In the genomic region with DNA sequence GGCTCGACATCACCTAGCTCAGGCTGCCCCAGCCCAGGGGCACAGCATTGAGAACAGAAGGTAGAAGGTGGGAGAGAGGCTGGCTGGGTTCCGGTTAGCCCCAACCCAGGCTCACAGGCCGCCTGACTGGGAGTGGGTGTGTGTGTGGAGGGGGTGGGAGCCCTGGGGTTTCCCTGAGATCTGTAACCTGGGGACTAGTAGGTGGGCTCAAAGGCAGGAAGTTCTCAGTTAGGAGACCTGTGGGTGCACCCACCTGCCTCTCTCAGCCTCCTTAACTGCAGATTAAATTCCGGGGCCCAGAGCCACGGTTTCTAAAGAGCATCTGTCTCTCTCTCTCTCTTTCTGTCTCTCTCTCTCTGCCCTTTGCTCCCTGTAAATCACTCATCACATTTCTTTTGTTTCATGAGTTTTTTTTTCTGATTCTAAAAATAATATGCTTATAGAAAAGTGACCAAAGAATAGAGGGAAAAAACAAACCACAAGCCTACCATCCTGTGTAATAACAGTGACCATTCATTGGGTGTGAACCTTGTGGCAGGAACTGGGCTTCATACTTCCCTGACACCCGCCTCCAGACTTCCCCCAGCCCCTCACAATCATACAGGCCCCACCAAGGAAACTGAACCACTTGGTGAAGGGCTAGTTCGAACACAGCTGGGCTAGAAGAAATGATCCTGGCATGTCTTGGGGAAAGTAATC, we compare ENCODE assay signal across 8 cellular contexts.
DNase-seq lines count a peak whose midpoint lies in the region; ATAC-seq and TF ChIP-seq lines count a peak whose summit lies in the region.

No MANE protein-coding gene starts in this region.

- H3K4me3 ChIP-seq in GM06990 (replicated peaks; ENCODE audit: low read depth, low read length), result no peak overlapping the region
- no peak overlapping the region for H3K4me3 ChIP-seq in H7 (ENCODE audit: insufficient read depth, low read depth, low read length)
- no peak overlapping the region for H3K4me3 ChIP-seq in lower leg skin (ENCODE audit: low read depth, poor library complexity, severe bottlenecking)

- DNase-seq in GM06990 (ENCODE audit: extremely low read depth, insufficient read length), result peak; percentile 80
- peak; percentile 94 to 95 for DNase-seq in dermis microvascular lymphatic vessel endothelial cell (ENCODE audit: low read depth in 2 of 2)
- no peak for DNase-seq in H7
- no peak for DNase-seq in NCI-H446 (lab: John Stamatoyannopoulos, UW)
- no peak for DNase-seq in germinal center (ENCODE audit: low spot score)
- no peak for DNase-seq in lower leg skin (ENCODE audit: low spot score in 2 of 2)

- H3K36me3 ChIP-seq in GM06990 (ENCODE audit: control insufficient read depth, insufficient read depth, low read length), result no peaks in the 10 kb centered on the region
- H3K36me3 ChIP-seq in H7 (replicated peaks; ENCODE audit: control insufficient read depth, insufficient read depth, low read length), result no peaks in the 10 kb centered on the region

- no peak for TF ChIP-seq POLR2A in lower leg skin (IDR thresholded peaks at IDR 0.05)

- 53 to 61% methylated on average over 7 of the region's 7 CpGs for WGBS in lower leg skin, 2 donors

- H3K27me3 ChIP-seq in GM06990 (replicated peaks; ENCODE audit: control insufficient read depth, insufficient read depth, low read length) (no peaks in the 10 kb centered on the region), H7 (ENCODE audit: control insufficient read depth, insufficient read depth, low read length) (no peaks in the 10 kb centered on the region)

- no peak for TF ChIP-seq CTCF in GM06990 (IDR thresholded peaks at IDR 0.05; ENCODE audit: insufficient read depth, low read length, poor library complexity, severe bottlenecking)
- TF ChIP-seq CTCF in lower leg skin (IDR thresholded peaks at IDR 0.05), result no peak

- ATAC-seq in GM21447 (IDR thresholded peaks at IDR 0.05; ENCODE audit: unreplicated experiment) (peak; percentile 89), HG03575 (IDR thresholded peaks at IDR 0.05; ENCODE audit: extremely low read depth, insufficient number of reproducible peaks, low FRiP score, unreplicated experiment) (peak; percentile 67)

- intact Hi-C loops in lower leg skin (cut with DNase I; ENCODE audit: low total_unique reads), result no loop called here

Comparison
In these comparisons a context has a peak if more than half of its experiments do, and no peak if none do; other contexts are left out.
1. DNase-seq: peak in GM06990 (single experiment) and dermis microvascular lymphatic vessel endothelial cell (2 of 2); none in H7 (single experiment), NCI-H446 (0 of 2), germinal center (single experiment) and lower leg skin (0 of 2).